18 cellular contexts compared by ENCODE assay signal in genomic region chr7:77859343-77859742, GRCh38.
DNase-seq lines count a peak whose midpoint lies in the region; ATAC-seq and TF ChIP-seq lines count a peak whose summit lies in the region.
"Had no signal": no experiment of that assay in that cellular context is flagged by ENCODE, and none has a peak within 500 bp of the region (broad histone marks: within the 10 kb centered on the region; RNA-seq: fewer than 3 reads in every experiment).

No MANE protein-coding gene starts in this region.

- peak; percentile 56 for DNase-seq in Karpas-422
- DNase-seq in T-helper 17 cell: no peak
- DNase-seq in NCI-H146 treated with DMSO at 0.1 percent for 48 hours (lab: John Stamatoyannopoulos, UW; ENCODE audit: unreplicated experiment): no peak
- no peak for DNase-seq in GM23338 (ENCODE audit: low spot score)
- DNase-seq in ACHN: no peak
- DNase-seq: CD4-positive, alpha-beta memory T cell; DND-41; GDM1; Kasumi-1; MM.1S; NCI-H2029; NCI-H2171; NCI-H446; NCI-H69; NK-92 treated with Interleukin-12 subunit alpha and Interleukin-12 subunit beta, amount 100 ng/mL, for 24 hours had no signal

- H3K27ac ChIP-seq in DOHH2 (ENCODE audit: low read depth, low read length): peak overlapping the region; percentile 36
- peak overlapping the region; percentile 38 for H3K27ac ChIP-seq in Karpas-422 (ENCODE audit: low read length)
- peak overlapping the region; percentile 11 for H3K27ac ChIP-seq in neutrophil
- H3K27ac ChIP-seq in GM23338 (ENCODE audit: low read depth): no peak overlapping the region

- no peak overlapping the region for H3K9ac ChIP-seq in Karpas-422 (ENCODE audit: low read length)

- H3K9me3 ChIP-seq in DOHH2 (ENCODE audit: control insufficient read depth, insufficient read depth, low read length) (no peaks in the 10 kb centered on the region), Karpas-422 (ENCODE audit: low read length) (no peaks in the 10 kb centered on the region), T-helper 17 cell (ENCODE audit: control insufficient read depth, low read length, poor library complexity, severe bottlenecking) (no peaks in the 10 kb centered on the region), neutrophil (no peaks in the 10 kb centered on the region)
- H3K9me3 ChIP-seq: HAP-1 had no signal

- H3K79me2 ChIP-seq in DOHH2 (ENCODE audit: control insufficient read depth, low read length): peaks cover 75% of the 10 kb centered on the region
- H3K79me2 ChIP-seq in Karpas-422 (ENCODE audit: low read length): peaks cover 98% of the 10 kb centered on the region
- no peaks in the 10 kb centered on the region for H3K79me2 ChIP-seq in GM23338 (replicated peaks; ENCODE audit: insufficient read depth)

- peaks cover 39% of the 10 kb centered on the region for H3K4me1 ChIP-seq in DOHH2 (ENCODE audit: control insufficient read depth, low read length)
- H3K4me1 ChIP-seq in Karpas-422 (ENCODE audit: low read length): peaks cover 59% of the 10 kb centered on the region
- H3K4me1 ChIP-seq in neutrophil (ENCODE audit: control insufficient read depth in 1 of 2, insufficient read depth in 1 of 2, low read depth in 1 of 2, low read length in 1 of 2): peaks cover 5 to 7% of the 10 kb centered on the region in 2 experiments
- peaks cover 10% of the 10 kb centered on the region for H3K4me1 ChIP-seq in GM23338 (ENCODE audit: insufficient read depth)
- H3K4me1 ChIP-seq: HAP-1 had no signal

- H3K4me2 ChIP-seq in DOHH2 (ENCODE audit: low read length): peak overlapping the region; percentile 60
- H3K4me2 ChIP-seq in Karpas-422 (ENCODE audit: low read depth, low read length, poor library complexity, severe bottlenecking): no peak overlapping the region
- no peak overlapping the region for H3K4me2 ChIP-seq in GM23338

- in situ Hi-C loops in ACHN (cut with HindIII; ENCODE audit: low pct_ligation_motif_present, low pct_unique_long_range_greater_than_20kb, low sequenced_read_pairs): no loop called here

- H4K20me1 ChIP-seq in DOHH2 (ENCODE audit: control insufficient read depth, insufficient read depth, low read depth, low read length): peaks cover 3% of the 10 kb centered on the region; the same call in 1 of the 2 replicates
- no peaks in the 10 kb centered on the region for H4K20me1 ChIP-seq in Karpas-422 (ENCODE audit: insufficient read depth, low read depth, low read length)
- no peaks in the 10 kb centered on the region for H4K20me1 ChIP-seq in GM23338 (replicated peaks; ENCODE audit: insufficient read depth)

- H3K36me3 Mint-ChIP-seq in T-helper 17 cell (ENCODE audit: low read depth) (peaks cover 5% of the 10 kb centered on the region), GM23338 (ENCODE audit: low read depth) (no peaks in the 10 kb centered on the region)

- peak overlapping the region; percentile 45 for H3K4me3 ChIP-seq in DOHH2 (ENCODE audit: low read length)
- no peak overlapping the region for H3K4me3 ChIP-seq in Karpas-422 (ENCODE audit: low read length)
- H3K4me3 ChIP-seq in neutrophil (ENCODE audit: low read depth in 1 of 2, low read length in 1 of 2): no peak overlapping the region
- no peak overlapping the region for H3K4me3 ChIP-seq in GM23338
- H3K4me3 ChIP-seq: HAP-1 had no signal

- H3K9me2 ChIP-seq in DOHH2 (replicated peaks; ENCODE audit: control insufficient read depth, low read length) (no peaks in the 10 kb centered on the region), Karpas-422 (replicated peaks; ENCODE audit: insufficient read depth, low read length) (no peaks in the 10 kb centered on the region), GM23338 (ENCODE audit: insufficient read depth) (no peaks in the 10 kb centered on the region)

- H3K4me3 Mint-ChIP-seq in T-helper 17 cell (no peak overlapping the region), GM23338 (no peak overlapping the region)

- peaks cover 42% of the 10 kb centered on the region for H3K4me1 Mint-ChIP-seq in T-helper 17 cell
- H3K4me1 Mint-ChIP-seq in GM23338: peaks cover 16% of the 10 kb centered on the region

- H3K9me3 Mint-ChIP-seq in GM23338: no peaks in the 10 kb centered on the region
- H3K9me3 Mint-ChIP-seq: CD4-positive, alpha-beta memory T cell had no signal

- H3F3A ChIP-seq in DOHH2 (ENCODE audit: control insufficient read depth, insufficient read depth) (no peaks in the 10 kb centered on the region), GM23338 (replicated peaks; ENCODE audit: low read depth) (no peaks in the 10 kb centered on the region)

- H3K27me3 Mint-ChIP-seq in T-helper 17 cell (no peaks in the 10 kb centered on the region), GM23338 (ENCODE audit: insufficient read depth, low read depth, poor library complexity) (no peaks in the 10 kb centered on the region)
- H3K27me3 Mint-ChIP-seq: CD4-positive, alpha-beta memory T cell had no signal

- H2AFZ ChIP-seq in Karpas-422 (ENCODE audit: low read length): no peak overlapping the region
- H2AFZ ChIP-seq in GM23338: no peak overlapping the region

- peak overlapping the region; percentile 34 for H3K27ac Mint-ChIP-seq in T-helper 17 cell
- no peak overlapping the region for H3K27ac Mint-ChIP-seq in GM23338

- no peak for ATAC-seq in T-helper 17 cell
- no peak for ATAC-seq in GM23338

- TF ChIP-seq CTCF in DOHH2 (IDR thresholded peaks at IDR 0.05; ENCODE audit: low read depth, low read length, poor library complexity, severe bottlenecking) (no peak), neutrophil (IDR thresholded peaks at IDR 0.05) (no peak), GM23338 (conservative IDR thresholded peaks at IDR 0.05; ENCODE audit: low read depth in 2 of 2) (no peak)

- H3K27me3 ChIP-seq in DOHH2 (ENCODE audit: control insufficient read depth, low read length) (no peaks in the 10 kb centered on the region), Karpas-422 (ENCODE audit: low read length) (no peaks in the 10 kb centered on the region), neutrophil (no peaks in the 10 kb centered on the region), GM23338 (ENCODE audit: insufficient read depth) (no peaks in the 10 kb centered on the region)

- H3K36me3 ChIP-seq in DOHH2 (ENCODE audit: control insufficient read depth, low read length) (peaks cover 14% of the 10 kb centered on the region), Karpas-422 (ENCODE audit: insufficient read depth, low read length) (0 out of 2 replicates have a peak, but pooled peaks cover 8% of the 10 kb centered on the region), neutrophil (no peaks in the 10 kb centered on the region), GM23338 (ENCODE audit: insufficient read depth) (no peaks in the 10 kb centered on the region)
- H3K36me3 ChIP-seq: HAP-1 had no signal

TF ChIP-seq in GM23338, 12 proteins besides CTCF, POLR2A, EP300 and RAD21:
- TF ChIP-seq EZH2phosphoT487 (IDR thresholded peaks at IDR 0.05; ENCODE audit: unreplicated experiment): no peak
- no peak for TF ChIP-seq ETS1 (IDR thresholded peaks at IDR 0.05)
